ENCODE assay signal across 1 cellular context in genomic region chr9:91256235-91256634, GRCh38.
TF ChIP-seq lines count a peak whose summit lies in the region.

No MANE protein-coding gene starts in this region.

TF ChIP-seq in IMR-90, 13 proteins besides CTCF, POLR2A, EP300 and RAD21 (continued from another document):
- no peak for TF ChIP-seq MXI1 (IDR thresholded peaks at IDR 0.05; ENCODE audit: borderline replicate concordance, low read depth, low read length)
- TF ChIP-seq FOS (IDR thresholded peaks at IDR 0.05; ENCODE audit: low read depth, low read length) = no peak
- no peak for TF ChIP-seq NFE2L2 (IDR thresholded peaks at IDR 0.05; ENCODE audit: low read depth, low read length)
- no peak for TF ChIP-seq ELK1 (IDR thresholded peaks at IDR 0.05; ENCODE audit: borderline replicate concordance, low read depth, low read length)
- TF ChIP-seq RCOR1 (IDR thresholded peaks at IDR 0.05; ENCODE audit: insufficient replicate concordance, low read length) = no peak
- TF ChIP-seq MAZ (IDR thresholded peaks at IDR 0.05; ENCODE audit: borderline replicate concordance, low read depth, low read length) = no peak
TF ChIP-seq in IMR-90: peak in this region for 0.
